Comparison of ENCODE assay signal across 18 cellular contexts in genomic region chr16:29830774-29831173, GRCh38.
"Had no signal": no experiment of that assay in that cellular context is flagged by ENCODE, and none has a peak within 500 bp of the region (broad histone marks: within the 10 kb centered on the region; RNA-seq: fewer than 3 reads in every experiment).

No MANE protein-coding gene starts in this region.

- H3K36me3 Mint-ChIP-seq: natural killer cell treated with Interleukin-12 subunit alpha and Interleukin-12 subunit beta and Interleukin-15 and Interleukin-18, amount 100 ng/mL, for 72 hours; type B pancreatic cell had no signal

- H3K9me3 ChIP-seq: heart left ventricle, mucosa of descending colon, right atrium auricular region, sigmoid colon, suprapubic skin, thyroid gland had no signal

- FAIRE-seq: frontal cortex, urothelium cell line had no signal

- H3K9me3 Mint-ChIP-seq: natural killer cell treated with Interleukin-12 subunit alpha and Interleukin-12 subunit beta and Interleukin-15 and Interleukin-18, amount 100 ng/mL, for 72 hours; type B pancreatic cell had no signal

- ATAC-seq: mucosa of descending colon; natural killer cell treated with Interleukin-12 subunit alpha and Interleukin-12 subunit beta and Interleukin-15 and Interleukin-18, amount 100 ng/mL, for 72 hours; stimulated activated naive CD8-positive, alpha-beta T cell treated with anti-CD3 and anti-CD28 coated beads, Interleukin-15, Interleukin-2, amounts not matched to agents 100 U/mL and 50 U/mL, for 24 hours had no signal

- H3K27ac Mint-ChIP-seq: natural killer cell treated with Interleukin-12 subunit alpha and Interleukin-12 subunit beta and Interleukin-15 and Interleukin-18, amount 100 ng/mL, for 72 hours; type B pancreatic cell had no signal

- DNase-seq: cortex of kidney; effector CD8-positive, alpha-beta T cell; islet precursor cell; mucosa of descending colon; occipital lobe; sigmoid colon; stimulated activated CD4-positive, alpha-beta T cell treated with anti-CD3 and anti-CD28 coated beads, Interleukin-2, amount 100 ng/mL, for 48 hours; stimulated activated naive CD8-positive, alpha-beta T cell treated with anti-CD3 and anti-CD28 coated beads, Interleukin-15, Interleukin-2, amounts not matched to agents 100 U/mL and 50 U/mL, for 24 hours; thyroid gland had no signal

- H3K27me3 Mint-ChIP-seq: natural killer cell treated with Interleukin-12 subunit alpha and Interleukin-12 subunit beta and Interleukin-15 and Interleukin-18, amount 100 ng/mL, for 72 hours; type B pancreatic cell had no signal

- H3K27ac ChIP-seq: heart left ventricle, right atrium auricular region, sigmoid colon, suprapubic skin, thyroid gland had no signal

- H3K4me3 Mint-ChIP-seq: natural killer cell treated with Interleukin-12 subunit alpha and Interleukin-12 subunit beta and Interleukin-15 and Interleukin-18, amount 100 ng/mL, for 72 hours; type B pancreatic cell had no signal

- H3K27me3 ChIP-seq: dorsolateral prefrontal cortex, heart left ventricle, right atrium auricular region, sigmoid colon, suprapubic skin, thyroid gland had no signal

- H3K4me3 ChIP-seq: dorsolateral prefrontal cortex, heart left ventricle, mucosa of descending colon, right atrium auricular region, sigmoid colon, skin epidermis, suprapubic skin, thyroid gland had no signal
